ENCODE assay signal across 1 cellular context in genomic region chr9:133133680-133134418, GRCh38.
TF ChIP-seq lines count a peak whose summit lies in the region.

No MANE protein-coding gene starts in this region.

TF ChIP-seq in K562, 482 proteins besides CTCF, POLR2A, EP300 and RAD21 (continued from another document and continues in another):
- TF ChIP-seq CHD7 (IDR thresholded peaks at IDR 0.05; ENCODE audit: low read depth, low read length) (no peak), KAT2B (IDR thresholded peaks at IDR 0.05; ENCODE audit: low read depth, low read length) (no peak), PURB (CRISPR knock-in tag; IDR thresholded peaks at IDR 0.05; ENCODE audit: low read depth) (no peak), ADNP (tag; IDR thresholded peaks at IDR 0.05) (no peak), PHF21A (IDR thresholded peaks at IDR 0.05; ENCODE audit: borderline replicate concordance, low read depth) (no peak), HES1 (IDR thresholded peaks at IDR 0.05; ENCODE audit: low read depth) (no peak), TBP (optimal IDR thresholded peaks at IDR 0.05; ENCODE audit: low read depth, low read length) (peak; percentile 31), GMEB1 (CRISPR knock-in tag; IDR thresholded peaks at IDR 0.05) (no peak), KLF13 (tag; IDR thresholded peaks at IDR 0.05; ENCODE audit: borderline replicate concordance, low read depth) (no peak), ARID4B (CRISPR knock-in tag; IDR thresholded peaks at IDR 0.05) (no peak), JUN (IDR thresholded peaks at IDR 0.05; ENCODE audit: borderline replicate concordance, low read depth, low read length) (peak; percentile 94), JUN (CRISPR knock-in tag; IDR thresholded peaks at IDR 0.05; ENCODE audit: borderline replicate concordance) (peak; percentile 18; the same call in 1 of the 2 replicates), SUPT5H (IDR thresholded peaks at IDR 0.05) (no peak), ZNF695 (CRISPR knock-in tag; IDR thresholded peaks at IDR 0.05) (no peak), ZNF644 (tag; IDR thresholded peaks at IDR 0.05; ENCODE audit: low read depth) (peak; percentile 83), HDAC6 (IDR thresholded peaks at IDR 0.05; ENCODE audit: low read depth, low read length) (no peak), TFAP4 (CRISPR knock-in tag; IDR thresholded peaks at IDR 0.05; ENCODE audit: borderline replicate concordance) (peak; percentile 96), ZNF507 (tag; conservative IDR thresholded peaks at IDR 0.05) (no peak), NR2C1 (IDR thresholded peaks at IDR 0.05) (no peak), NR2C1 (tag; IDR thresholded peaks at IDR 0.05) (0 out of 2 replicates have a peak, but pooled peaks have one; percentile 23), PYGO2 (tag; IDR thresholded peaks at IDR 0.05) (no peak), SMARCC2 (IDR thresholded peaks at IDR 0.05; ENCODE audit: low read depth) (peak; percentile 88), ZNF165 (CRISPR knock-in tag; IDR thresholded peaks at IDR 0.05; ENCODE audit: borderline replicate concordance) (no peak), ZNF407 (IDR thresholded peaks at IDR 0.05; ENCODE audit: low read depth) (no peak), YBX1 (IDR thresholded peaks at IDR 0.05) (no peak)
